In genomic region chr13:112616586-112617381, GRCh38 we compare ENCODE assay signal across 9 cellular contexts. TPM values are rescaled to one million over a fixed set of nuclear protein-coding genes. Genes with fewer than 3 reads are reported as not detected.
A peak's percentile ranks its signal among the peaks of the same experiment; 100 is the strongest.
DNase-seq lines count a peak whose midpoint lies in the region; ATAC-seq, FAIRE-seq and TF ChIP-seq lines count a peak whose summit lies in the region.
"Had no signal": no experiment of that assay in that cellular context is flagged by ENCODE, and none has a peak within 500 bp of the region (broad histone marks: within the 10 kb centered on the region; RNA-seq: fewer than 3 reads in every experiment).

No MANE protein-coding gene starts in this region.

- H3K9me3 Mint-ChIP-seq in CD4-positive, alpha-beta T cell, result no peaks in the 10 kb centered on the region
- H3K9me3 Mint-ChIP-seq: T-helper 1 cell treated with Interleukin-12 subunit alpha and Interleukin-12 subunit beta and Interleukin-4 antibody, amounts not matched to agents 30 μg/mL and 1 μg/mL, for 36 hours had no signal

- H3K4me3 Mint-ChIP-seq in CD4-positive, alpha-beta T cell, result no peak overlapping the region
- H3K4me3 Mint-ChIP-seq: T-helper 1 cell treated with Interleukin-12 subunit alpha and Interleukin-12 subunit beta and Interleukin-4 antibody, amounts not matched to agents 30 μg/mL and 1 μg/mL, for 36 hours had no signal

- no peaks in the 10 kb centered on the region for H3K36me3 ChIP-seq in SK-N-SH (replicated peaks in 1 of 2; ENCODE audit: control insufficient read depth in 1 of 2, insufficient read depth in 2 of 2, low read length in 1 of 2)
- no peaks in the 10 kb centered on the region for H3K36me3 ChIP-seq in small intestine (ENCODE audit: control insufficient read depth in 2 of 2, insufficient read depth in 2 of 2, low read length in 2 of 2)

- peaks cover 19% of the 10 kb centered on the region for H3K27me3 Mint-ChIP-seq in CD4-positive, alpha-beta T cell

- H3K9ac ChIP-seq in SK-N-SH, result no peak overlapping the region

- H3F3A ChIP-seq in SK-N-SH (replicated peaks; ENCODE audit: insufficient read depth), result no peaks in the 10 kb centered on the region

- H3K9me3 ChIP-seq in CD4-positive, alpha-beta T cell (ENCODE audit: control insufficient read depth, low read length), result no peaks in the 10 kb centered on the region
- H3K9me3 ChIP-seq in SK-N-SH (no peaks in the 10 kb centered on the region), small intestine (ENCODE audit: control insufficient read depth, low read depth) (no peaks in the 10 kb centered on the region)

- peak; percentile 62 for TF ChIP-seq RAD21 in SK-N-SH (IDR thresholded peaks at IDR 0.05; ENCODE audit: low read length)

- intact Hi-C loops in CD4-positive, alpha-beta T cell (cut with DNase I, micrococcal nuclease), result loop anchor here in 1 of 2 experiments (1.0 kb wide), 1 partner anchor 17 kb away; no protein-coding TSS in a partner anchor

- no peak overlapping the region for H3K4me3 ChIP-seq in SK-N-SH (ENCODE audit: low read depth in 2 of 2, low read length in 1 of 2)
- H3K4me3 ChIP-seq in foreskin fibroblast (ENCODE audit: low read depth in 1 of 2, low read length in 2 of 2), result no peak overlapping the region
- no peak overlapping the region for H3K4me3 ChIP-seq in small intestine (ENCODE audit: low read depth in 1 of 2, low read length in 2 of 2)

- WGBS in SK-N-SH (ENCODE audit: low lambda C conversion rate), result 48% methylated on average over 13 of the region's 13 CpGs
- WGBS in small intestine, 3 donors, result 56 to 60% (median 60%) methylated on average over 13 of the region's 13 CpGs

- peak; percentile 50 for TF ChIP-seq CTCF in CD4-positive, alpha-beta T cell (IDR thresholded peaks at IDR 0.05)
- peak; percentile 58 for TF ChIP-seq CTCF in GM13976 (IDR thresholded peaks at IDR 0.05; ENCODE audit: borderline replicate concordance, control extremely low read depth, extremely low read depth, insufficient read depth, missing control alignments)
- peak; percentile 66 for TF ChIP-seq CTCF in SK-N-SH (IDR thresholded peaks at IDR 0.05)
- TF ChIP-seq CTCF in foreskin fibroblast (IDR thresholded peaks at IDR 0.05; ENCODE audit: low read depth, low read length), result peak; percentile 60
- no peak for TF ChIP-seq CTCF in omental fat pad (IDR thresholded peaks at IDR 0.05)

- POLR2A ChIA-PET in CD4-positive, alpha-beta T cell (lab: Charles Lee), result no interaction called here
- POLR2A ChIA-PET in SK-N-SH (lab: Yijun Ruan, JAX), result no interaction called here

- H4K20me1 ChIP-seq in SK-N-SH (ENCODE audit: insufficient read depth), result no peaks in the 10 kb centered on the region

- peak in 1 of 10 experiments; percentile 14 for DNase-seq in CD4-positive, alpha-beta T cell
- peak; percentile 77 for DNase-seq in GM13976 (ENCODE audit: low spot score)
- peak; percentile 69 for DNase-seq in SK-N-SH
- DNase-seq in foreskin fibroblast, result peak; percentile 24 to 69
- peak; percentile 62 for DNase-seq in small intestine
- no peak for DNase-seq in epidermal melanocyte (ENCODE audit: insufficient read length, low spot score)
- DNase-seq in omental fat pad (ENCODE audit: low spot score), result no peak

- in situ Hi-C loops in GM13976 (cut with MboI; ENCODE audit: low sequenced_read_pairs, unreplicated experiment), result loop anchor here (25.0 kb wide), 1 partner anchor 1154 kb away; no protein-coding TSS in a partner anchor

- no peaks in the 10 kb centered on the region for H3K27me3 ChIP-seq in CD4-positive, alpha-beta T cell (ENCODE audit: control insufficient read depth, insufficient read depth, low read length)
- H3K27me3 ChIP-seq in SK-N-SH (ENCODE audit: insufficient read depth), result peaks cover 10% of the 10 kb centered on the region; the same call in 1 of the 2 replicates
- H3K27me3 ChIP-seq in small intestine (ENCODE audit: control insufficient read depth in 2 of 2, insufficient read depth in 2 of 2, low read length in 2 of 2), result no peaks in the 10 kb centered on the region

- no peak overlapping the region for H2AFZ ChIP-seq in SK-N-SH (ENCODE audit: low read depth)

- ATAC-seq in CD4-positive, alpha-beta T cell (ENCODE audit: poor library complexity), result peak; percentile 39
- ATAC-seq in HG03521 (IDR thresholded peaks at IDR 0.05; ENCODE audit: unreplicated experiment) (peak; percentile 58), omental fat pad (ENCODE audit: low FRiP score) (no peak)

- CTCF ChIA-PET in CD4-positive, alpha-beta T cell (lab: Charles Lee), result no interaction called here
- CTCF ChIA-PET in SK-N-SH (lab: Yijun Ruan, JAX), result interaction anchor here (0.7 to 2.7 kb wide), 7 partner anchors 13 to 258 kb away, joined by 3 to 16 read pairs (median 6); no protein-coding TSS in a partner anchor

- H3K79me2 ChIP-seq in SK-N-SH (ENCODE audit: insufficient read depth), result no peaks in the 10 kb centered on the region

- no peak for FAIRE-seq in small intestine (lab: Jason Lieb, UNC)

- H3K27ac ChIP-seq in CD4-positive, alpha-beta T cell (ENCODE audit: low read depth, low read length), result no peak overlapping the region
- H3K27ac ChIP-seq in SK-N-SH (ENCODE audit: low read depth in 2 of 2, low read length in 1 of 2) (no peak overlapping the region), small intestine (ENCODE audit: low read depth in 1 of 2, low read length in 1 of 2) (no peak overlapping the region)

- no peaks in the 10 kb centered on the region for H3K36me3 Mint-ChIP-seq in CD4-positive, alpha-beta T cell (ENCODE audit: low read depth)

- TF ChIP-seq EP300 in SK-N-SH (IDR thresholded peaks at IDR 0.05; ENCODE audit: borderline replicate concordance in 1 of 2, low read depth in 1 of 2, low read length in 1 of 2), result no peak

- H3K27ac Mint-ChIP-seq in CD4-positive, alpha-beta T cell, result no peak overlapping the region
- H3K27ac Mint-ChIP-seq: T-helper 1 cell treated with Interleukin-12 subunit alpha and Interleukin-12 subunit beta and Interleukin-4 antibody, amounts not matched to agents 30 μg/mL and 1 μg/mL, for 36 hours had no signal

- H3K4me1 Mint-ChIP-seq in CD4-positive, alpha-beta T cell (ENCODE audit: low read depth), result no peaks in the 10 kb centered on the region

- no peak overlapping the region for H3K4me2 ChIP-seq in SK-N-SH

- no peaks in the 10 kb centered on the region for H3K9me2 ChIP-seq in SK-N-SH

- no peaks in the 10 kb centered on the region for H3K4me1 ChIP-seq in SK-N-SH (ENCODE audit: control insufficient read depth in 1 of 2, insufficient read depth in 2 of 2, low read depth in 1 of 2, low read length in 1 of 2)
- H3K4me1 ChIP-seq in small intestine (ENCODE audit: control insufficient read depth in 2 of 2, insufficient read depth in 1 of 2, low read depth in 1 of 2, low read length in 1 of 2), result no peaks in the 10 kb centered on the region

TF ChIP-seq in SK-N-SH, 30 proteins besides CTCF, POLR2A, EP300 and RAD21:
- 0 out of 2 replicates have a peak, but pooled peaks have one; percentile 16 for TF ChIP-seq MAX (IDR thresholded peaks at IDR 0.05; ENCODE audit: low read depth)
- no peak for TF ChIP-seq ZBTB33 (IDR thresholded peaks at IDR 0.05; ENCODE audit: borderline replicate concordance, low read depth)
- TF ChIP-seq SMC3 (IDR thresholded peaks at IDR 0.05; ENCODE audit: low read depth, low read length), result peak; percentile 63

RNA-seq across cellular contexts. Expression of gene TUBGCP3, which starts 28.8 kb away (rescaled TPM):
- total RNA-seq in CD4-positive, alpha-beta T cell, result 10 to 100 TPM; 30.6 to 31.3 TPM
- 16.8 and 16.9 TPM in 2 replicates for polyA plus RNA-seq in SK-N-SH (2012; rRNA removed)
- polyA plus RNA-seq in SK-N-SH (2012; cell fraction: cytosol; rRNA removed), result 13.8 and 17.1 TPM in 2 replicates
- polyA plus RNA-seq in SK-N-SH (2012; cell fraction: nucleus; rRNA removed), result 29.4 and 32.2 TPM in 2 replicates
- polyA plus RNA-seq in small intestine, result 10 to 100 TPM in 2 of 3 donors, 1 to 10 TPM in 1; 5.4 to 13.9 (median 12.5) TPM
- total RNA-seq in omental fat pad, result 10 to 100 TPM; 18.4 to 39.4 (median 27.4) TPM

Comparison
In these comparisons a context has a peak if more than half of its experiments do, and no peak if none do; other contexts are left out.
1. DNase-seq: peak in GM13976 (single experiment), SK-N-SH (single experiment), foreskin fibroblast (2 of 2) and small intestine (single experiment); none in epidermal melanocyte (single experiment) and omental fat pad (single experiment).
2. CTCF ChIP-seq: peak in CD4-positive, alpha-beta T cell (single experiment), GM13976 (single experiment), SK-N-SH (single experiment) and foreskin fibroblast (single experiment); none in omental fat pad (0 of 3).